Comparison of ENCODE assay signal across 8 cellular contexts in the genomic region with DNA sequence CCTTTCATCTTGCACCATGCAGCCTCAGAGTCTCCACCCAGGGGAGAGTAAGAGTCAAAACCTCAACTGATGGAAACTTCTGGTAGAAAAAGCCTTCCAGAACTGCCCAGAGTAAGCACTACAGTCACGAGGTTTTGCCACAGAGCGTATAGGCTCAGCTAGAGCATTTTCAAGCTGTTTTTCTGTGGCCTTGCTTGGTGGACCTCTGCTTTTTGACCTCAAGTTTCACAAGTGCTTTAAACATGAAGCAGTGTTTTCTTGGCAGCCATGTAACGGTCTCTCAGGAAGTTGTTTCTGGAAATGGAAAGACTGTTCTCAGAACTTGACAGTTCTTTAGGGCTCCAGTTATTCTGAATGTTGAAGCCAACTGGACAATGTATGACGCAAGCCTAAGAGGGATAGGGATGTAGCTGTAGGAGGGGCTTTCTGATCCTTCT.
DNase-seq lines count a peak whose midpoint lies in the region; ATAC-seq and TF ChIP-seq lines count a peak whose summit lies in the region.

No MANE protein-coding gene starts in this region.

- no peak overlapping the region for H3K18ac ChIP-seq in IMR-90 (ENCODE audit: low read depth, low read length)

- ATAC-seq in IMR-90 (ENCODE audit: low read depth) (peak; percentile 63; the same call in 1 of the 2 replicates), upper lobe of right lung (peak; percentile 72)

- no peak overlapping the region for H3K4me3 ChIP-seq in IMR-90 (ENCODE audit: insufficient read depth, low read depth, low read length)
- no peak overlapping the region for H3K4me3 ChIP-seq in foreskin fibroblast (ENCODE audit: low read depth in 1 of 2, low read length in 2 of 2)
- H3K4me3 ChIP-seq in upper lobe of right lung = no peak overlapping the region

- peak; percentile 61 for DNase-seq in activated naive CD4-positive, alpha-beta T cell treated with anti-CD3 and anti-CD28 coated beads, Interleukin-2, amount 10 ng/mL, durations not matched to agents 7 days and 5 days
- no peak for DNase-seq in activated naive CD4-positive, alpha-beta T cell (lab: John Stamatoyannopoulos, UW)
- DNase-seq in IMR-90 (peak; percentile 23), foreskin fibroblast (peak; percentile 15 to 33), upper lobe of right lung (no peak), kidney tubule cell (ENCODE audit: low spot score) (no peak), amygdala (lab: John Stamatoyannopoulos, UW) (no peak)
- DNase-seq in stimulated activated CD4-positive, alpha-beta T cell treated with anti-CD3 and anti-CD28 coated beads, Interleukin-4, amount 100 ng/mL, for 1 hour = no peak

- H3K56ac ChIP-seq in IMR-90 (ENCODE audit: extremely low read depth, insufficient read depth, low read length) = no peak overlapping the region

- no peaks in the 10 kb centered on the region for H3K36me3 ChIP-seq in IMR-90 (ENCODE audit: control insufficient read depth, insufficient read depth, low read length)
- H3K36me3 ChIP-seq in upper lobe of right lung = no peaks in the 10 kb centered on the region

- no peaks in the 10 kb centered on the region for H3K9me3 ChIP-seq in IMR-90 (ENCODE audit: control insufficient read depth, insufficient read depth, low read length)
- H3K9me3 ChIP-seq in upper lobe of right lung = no peaks in the 10 kb centered on the region

- H3K4ac ChIP-seq in IMR-90 (ENCODE audit: low read depth, low read length) = no peak overlapping the region

- 0 out of 2 replicates have a peak overlapping the region, but pooled peaks have one; percentile 31 for H3K4me2 ChIP-seq in IMR-90 (ENCODE audit: low read depth, low read length)

- POLR2A ChIA-PET in IMR-90 (lab: Charles Lee; ENCODE audit: unreplicated experiment) = no interaction called here

- in situ Hi-C loops in IMR-90 (cut with MboI; ENCODE audit: low sequenced_read_pairs) = no loop called here

- H3K27ac ChIP-seq in IMR-90 (ENCODE audit: insufficient read depth, low read length) (no peak overlapping the region; the same call in 1 of the 2 replicates), upper lobe of right lung (no peak overlapping the region)

- no peaks in the 10 kb centered on the region for H4K20me1 ChIP-seq in IMR-90 (ENCODE audit: insufficient read depth, low read length)

- no peaks in the 10 kb centered on the region for H3K9me1 ChIP-seq in IMR-90 (ENCODE audit: insufficient read depth, low read length)

- H3K27me3 ChIP-seq in IMR-90 (ENCODE audit: control insufficient read depth, insufficient read depth, low read length) (peaks cover 1% of the 10 kb centered on the region; the same call in 1 of the 2 replicates), upper lobe of right lung (no peaks in the 10 kb centered on the region)

- intact Hi-C loops in IMR-90 (cut with micrococcal nuclease) = loop anchor here (5.0 kb wide), 1 partner anchor 145 kb away; a partner anchor contains a TSS
- intact Hi-C loops in upper lobe of right lung (cut with DNase I) = no loop called here

- H2AFZ ChIP-seq in IMR-90 (replicated peaks; ENCODE audit: low read length, poor library complexity) = no peak overlapping the region

- no peak overlapping the region for H2AK5ac ChIP-seq in IMR-90 (ENCODE audit: low read depth, low read length)

- H3K9ac ChIP-seq in IMR-90 (ENCODE audit: low read depth, low read length) = no peak overlapping the region

- H3K4me1 Mint-ChIP-seq in activated naive CD4-positive, alpha-beta T cell treated with anti-CD3 and anti-CD28 coated beads, Interleukin-2, amount 10 ng/mL, durations not matched to agents 7 days and 5 days = peaks cover 27% of the 10 kb centered on the region

- no peak overlapping the region for H4K5ac ChIP-seq in IMR-90 (ENCODE audit: low read depth, low read length)

- no peak overlapping the region for H2BK5ac ChIP-seq in IMR-90 (ENCODE audit: low read depth, low read length, poor library complexity, severe bottlenecking)

- 38% methylated on average over 1 of the region's 4 CpGs; no CpG with 5 or more reads in 1 of the 2 experiments for WGBS in IMR-90 (ENCODE audit: extremely low coverage in 2 of 2, insufficient read length in 1 of 2), 2 experiments

- H2BK15ac ChIP-seq in IMR-90 (ENCODE audit: low read depth, low read length) = no peak overlapping the region

- no peak for TF ChIP-seq CTCF in IMR-90 (conservative IDR thresholded peaks at IDR 0.05; ENCODE audit: low read depth, low read length)
- no peak for TF ChIP-seq CTCF in foreskin fibroblast (IDR thresholded peaks at IDR 0.05; ENCODE audit: low read depth, low read length)
- TF ChIP-seq CTCF in upper lobe of right lung (IDR thresholded peaks at IDR 0.05) = peak; percentile 17

- no peak overlapping the region for H3K14ac ChIP-seq in IMR-90 (replicated peaks; ENCODE audit: low read depth, low read length)

- BruUV-seq in IMR-90 (replicated peaks; lab: Mats Ljungman, UMichigan) = no TSS peak

- no peak overlapping the region for H2BK120ac ChIP-seq in IMR-90 (ENCODE audit: low read depth, low read length)

- no peak overlapping the region for H4K91ac ChIP-seq in IMR-90 (ENCODE audit: insufficient read depth, low read depth, low read length)

- no peak for TF ChIP-seq RAD21 in IMR-90 (IDR thresholded peaks at IDR 0.05; ENCODE audit: low read length)

- H3K9me3 Mint-ChIP-seq in activated naive CD4-positive, alpha-beta T cell treated with anti-CD3 and anti-CD28 coated beads, Interleukin-2, amount 10 ng/mL, durations not matched to agents 7 days and 5 days = peaks cover 9% of the 10 kb centered on the region

- TF ChIP-seq POLR2A in IMR-90 (IDR thresholded peaks at IDR 0.05; ENCODE audit: low read depth, low read length) = no peak

- peaks cover 7% of the 10 kb centered on the region for H3K36me3 Mint-ChIP-seq in activated naive CD4-positive, alpha-beta T cell treated with anti-CD3 and anti-CD28 coated beads, Interleukin-2, amount 10 ng/mL, durations not matched to agents 7 days and 5 days

- dilution Hi-C loops in IMR-90 (cut with HindIII; ENCODE audit: low sequenced_read_pairs, unreplicated experiment) = no loop called here

- CTCF ChIA-PET in activated naive CD4-positive, alpha-beta T cell treated with anti-CD3 and anti-CD28 coated beads, Interleukin-2, amount 10 ng/mL, durations not matched to agents 7 days and 5 days (lab: Charles Lee) = interaction anchor here (0.7 to 2.3 kb wide), 15 partner anchors 8 to 213 kb away, joined by 3 to 10 read pairs (median 3); no protein-coding TSS in a partner anchor
- CTCF ChIA-PET in IMR-90 (lab: Yijun Ruan, JAX) = interaction anchor here (0.8 kb wide), 1 partner anchor 133 kb away, joined by 6 read pairs; no protein-coding TSS in a partner anchor

- H3K27me3 Mint-ChIP-seq in activated naive CD4-positive, alpha-beta T cell treated with anti-CD3 and anti-CD28 coated beads, Interleukin-2, amount 10 ng/mL, durations not matched to agents 7 days and 5 days = no peaks in the 10 kb centered on the region

- H3K79me1 ChIP-seq in IMR-90 (ENCODE audit: low read depth in 1 of 2, low read length in 2 of 2) = no peaks in the 10 kb centered on the region

- peak overlapping the region; percentile 88 for H3K27ac Mint-ChIP-seq in activated naive CD4-positive, alpha-beta T cell treated with anti-CD3 and anti-CD28 coated beads, Interleukin-2, amount 10 ng/mL, durations not matched to agents 7 days and 5 days

- H3K4me1 ChIP-seq in IMR-90 (ENCODE audit: control insufficient read depth, insufficient read depth, low read length) = no peaks in the 10 kb centered on the region; the same call in 1 of the 2 replicates
- peaks cover 20% of the 10 kb centered on the region for H3K4me1 ChIP-seq in upper lobe of right lung

- H2BK20ac ChIP-seq in IMR-90 (ENCODE audit: low read depth, low read length) = no peak overlapping the region

- no peak overlapping the region for H2AK9ac ChIP-seq in IMR-90 (replicated peaks; ENCODE audit: low read depth, low read length, poor library complexity)

- H3K4me3 Mint-ChIP-seq in activated naive CD4-positive, alpha-beta T cell treated with anti-CD3 and anti-CD28 coated beads, Interleukin-2, amount 10 ng/mL, durations not matched to agents 7 days and 5 days = no peak overlapping the region

- H4K8ac ChIP-seq in IMR-90 (ENCODE audit: low read depth in 2 of 2, low read length in 2 of 2) = no peak overlapping the region

- no peak overlapping the region for H3K23ac ChIP-seq in IMR-90 (ENCODE audit: low read depth, low read length)

TF ChIP-seq in IMR-90, 13 proteins besides CTCF, POLR2A, EP300 and RAD21:
- TF ChIP-seq CEBPB (IDR thresholded peaks at IDR 0.05; ENCODE audit: low read depth, low read length) (peak; percentile 21; the same call in 1 of the 2 replicates), FOS (IDR thresholded peaks at IDR 0.05; ENCODE audit: low read depth, low read length) (no peak), NFE2L2 (IDR thresholded peaks at IDR 0.05; ENCODE audit: low read depth, low read length) (no peak), RCOR1 (IDR thresholded peaks at IDR 0.05; ENCODE audit: insufficient replicate concordance, low read length) (no peak), RFX5 (IDR thresholded peaks at IDR 0.05; ENCODE audit: low read depth, low read length) (no peak), BHLHE40 (IDR thresholded peaks at IDR 0.05; ENCODE audit: low read depth, low read length) (no peak)
- TF ChIP-seq, protein P1, sequence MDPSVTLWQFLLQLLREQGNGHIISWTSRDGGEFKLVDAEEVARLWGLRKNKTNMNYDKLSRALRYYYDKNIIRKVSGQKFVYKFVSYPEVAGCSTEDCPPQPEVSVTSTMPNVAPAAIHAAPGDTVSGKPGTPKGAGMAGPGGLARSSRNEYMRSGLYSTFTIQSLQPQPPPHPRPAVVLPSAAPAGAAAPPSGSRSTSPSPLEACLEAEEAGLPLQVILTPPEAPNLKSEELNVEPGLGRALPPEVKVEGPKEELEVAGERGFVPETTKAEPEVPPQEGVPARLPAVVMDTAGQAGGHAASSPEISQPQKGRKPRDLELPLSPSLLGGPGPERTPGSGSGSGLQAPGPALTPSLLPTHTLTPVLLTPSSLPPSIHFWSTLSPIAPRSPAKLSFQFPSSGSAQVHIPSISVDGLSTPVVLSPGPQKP (IDR thresholded peaks at IDR 0.05; ENCODE audit: borderline replicate concordance, low read depth, low read length) = no peak

Comparison
In these comparisons a context has a peak if more than half of its experiments do, and no peak if none do; other contexts are left out.
1. DNase-seq: peak in activated naive CD4-positive, alpha-beta T cell treated with anti-CD3 and anti-CD28 coated beads, Interleukin-2, amount 10 ng/mL, durations not matched to agents 7 days and 5 days (single experiment), IMR-90 (single experiment) and foreskin fibroblast (2 of 2); none in activated naive CD4-positive, alpha-beta T cell (0 of 4), upper lobe of right lung (single experiment), stimulated activated CD4-positive, alpha-beta T cell treated with anti-CD3 and anti-CD28 coated beads, Interleukin-4, amount 100 ng/mL, for 1 hour (single experiment), kidney tubule cell (single experiment) and amygdala (0 of 56).